Comparison of ENCODE assay signal across 1 cellular context in the genomic region with DNA sequence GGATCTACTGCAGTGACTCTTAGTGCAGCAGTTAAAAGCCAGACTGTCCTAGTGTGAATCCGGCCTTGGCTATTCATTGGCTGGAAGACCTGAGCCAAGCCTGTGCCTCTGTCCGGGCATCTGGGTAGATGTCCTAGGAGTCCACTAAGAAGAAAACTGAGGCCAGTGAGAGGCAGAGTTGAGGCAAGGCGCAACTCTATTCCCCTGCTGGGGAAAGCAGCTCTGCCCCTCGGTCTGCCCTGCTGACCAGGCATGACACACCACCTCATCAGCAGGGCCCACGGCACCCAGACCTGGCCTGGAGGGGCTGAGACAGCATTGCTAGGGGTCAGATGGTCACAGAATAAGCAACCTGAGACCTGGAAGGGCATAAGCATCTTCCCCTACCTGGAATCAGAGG.
TF ChIP-seq lines count a peak whose summit lies in the region.

No MANE protein-coding gene starts in this region.

TF ChIP-seq in SK-N-SH, 30 proteins besides CTCF, POLR2A, EP300 and RAD21 (continued from another document):
- TF ChIP-seq YY1 (IDR thresholded peaks at IDR 0.05; ENCODE audit: low read depth): no peak
- no peak for TF ChIP-seq SIN3A (IDR thresholded peaks at IDR 0.05; ENCODE audit: borderline replicate concordance, low read depth, low read length)
TF ChIP-seq in SK-N-SH: peak in this region for 0.
